ENCODE assay signal across 23 cellular contexts in genomic region chr5:55758714-55759113, GRCh38. TPM values are rescaled to one million over a fixed set of nuclear protein-coding genes. Genes with fewer than 3 reads are reported as not detected.
DNase-seq lines count a peak whose midpoint lies in the region; ATAC-seq, FAIRE-seq and TF ChIP-seq lines count a peak whose summit lies in the region.
"Had no signal": no experiment of that assay in that cellular context is flagged by ENCODE, and none has a peak within 500 bp of the region (broad histone marks: within the 10 kb centered on the region; RNA-seq: fewer than 3 reads in every experiment).

No MANE protein-coding gene starts in this region.

- BruUV-seq in Calu3 (replicated peaks; lab: Mats Ljungman, UMichigan) = no TSS peak

- TF ChIP-seq POLR2A in A549 (IDR thresholded peaks at IDR 0.05; ENCODE audit: low read length) = no peak

- no peak for ATAC-seq in activated T-cell treated with anti-CD3 and anti-CD28 coated beads, Interleukin-2, amount 50 U/mL, for 4 hours
- no peak for ATAC-seq in A549
- ATAC-seq: GM12878, Right ventricle myocardium inferior had no signal

- WGBS in A549 (ENCODE audit: missing lambda C conversion rate) = 82% methylated on average over 2 of the region's 2 CpGs

- no peak for TF ChIP-seq EP300 in A549 (IDR thresholded peaks at IDR 0.05)

- H3K4me3 ChIP-seq in A549 (no peak overlapping the region), foreskin fibroblast (ENCODE audit: low read depth in 1 of 2, low read length in 2 of 2) (no peak overlapping the region)
- H3K4me3 ChIP-seq: BLaER1 treated with 17β-estradiol and CSF1 and Interleukin-3, amounts not matched to agents 10 nM and 100 nM; GM12878 had no signal

- TF ChIP-seq RAD21 in A549 (conservative IDR thresholded peaks at IDR 0.05 in 1 of 2, IDR thresholded peaks at IDR 0.05 in 1 of 2) = no peak

- H3K36me3 Mint-ChIP-seq in activated T-cell treated with anti-CD3 and anti-CD28 coated beads, Interleukin-2, amount 50 U/mL, for 24 hours (ENCODE audit: low read depth) = no peaks in the 10 kb centered on the region
- no peaks in the 10 kb centered on the region for H3K36me3 Mint-ChIP-seq in activated T-cell treated with anti-CD3 and anti-CD28 coated beads, Interleukin-2, amount 50 U/mL, for 4 hours (ENCODE audit: insufficient read depth)
- H3K36me3 Mint-ChIP-seq in Calu3 (ENCODE audit: insufficient read depth, unreplicated experiment) = no peaks in the 10 kb centered on the region
- peaks cover 13% of the 10 kb centered on the region for H3K36me3 Mint-ChIP-seq in activated T-helper 2 cell treated with anti-CD3 and anti-CD28 coated beads, Interferon-gamma antibody, Interleukin-2, Interleukin-4, amounts not matched to agents 10 μg/mL and 5 μg/mL and 100 μg/mL, durations not matched to agents 14 hours and 24 hours and 36 hours (ENCODE audit: low read depth)
- H3K36me3 Mint-ChIP-seq: CD4-positive, alpha-beta memory T cell had no signal

- peaks cover 12% of the 10 kb centered on the region; the same call in 2 of the 3 replicates for H3K4me1 ChIP-seq in A549
- H3K4me1 ChIP-seq: BLaER1 treated with 17β-estradiol and CSF1 and Interleukin-3, amounts not matched to agents 10 nM and 100 nM; Caco-2 had no signal

- peak overlapping the region; percentile 93 for H3K27ac Mint-ChIP-seq in activated T-cell treated with anti-CD3 and anti-CD28 coated beads, Interleukin-2, amount 50 U/mL, for 24 hours
- H3K27ac Mint-ChIP-seq in Calu3 (ENCODE audit: unreplicated experiment) = peak overlapping the region; percentile 61
- peak overlapping the region; percentile 68 for H3K27ac Mint-ChIP-seq in activated T-helper 2 cell treated with anti-CD3 and anti-CD28 coated beads, Interferon-gamma antibody, Interleukin-2, Interleukin-4, amounts not matched to agents 10 μg/mL and 5 μg/mL and 100 μg/mL, durations not matched to agents 14 hours and 24 hours and 36 hours
- H3K27ac Mint-ChIP-seq: CD4-positive, alpha-beta memory T cell had no signal

- FAIRE-seq in A549 (lab: Jason Lieb, UNC) (no peak), HTR-8/SVneo (lab: Jason Lieb, UNC) (no peak)
- FAIRE-seq: GM12878, H54 had no signal

- no peaks in the 10 kb centered on the region for H3K9me3 Mint-ChIP-seq in activated T-cell treated with anti-CD3 and anti-CD28 coated beads, Interleukin-2, amount 50 U/mL, for 24 hours
- H3K9me3 Mint-ChIP-seq in activated T-cell treated with anti-CD3 and anti-CD28 coated beads, Interleukin-2, amount 50 U/mL, for 4 hours = no peaks in the 10 kb centered on the region
- H3K9me3 Mint-ChIP-seq in Calu3 (ENCODE audit: low read depth, unreplicated experiment) = no peaks in the 10 kb centered on the region
- peaks cover 10% of the 10 kb centered on the region for H3K9me3 Mint-ChIP-seq in activated T-helper 2 cell treated with anti-CD3 and anti-CD28 coated beads, Interferon-gamma antibody, Interleukin-2, Interleukin-4, amounts not matched to agents 10 μg/mL and 5 μg/mL and 100 μg/mL, durations not matched to agents 14 hours and 24 hours and 36 hours

- peaks cover 22% of the 10 kb centered on the region for H3K4me1 Mint-ChIP-seq in activated T-cell treated with anti-CD3 and anti-CD28 coated beads, Interleukin-2, amount 50 U/mL, for 24 hours (ENCODE audit: low read depth)
- peaks cover 10% of the 10 kb centered on the region for H3K4me1 Mint-ChIP-seq in activated T-cell treated with anti-CD3 and anti-CD28 coated beads, Interleukin-2, amount 50 U/mL, for 4 hours (ENCODE audit: low read depth)
- H3K4me1 Mint-ChIP-seq in Calu3 (ENCODE audit: low read depth, unreplicated experiment) = peaks cover 16% of the 10 kb centered on the region
- H3K4me1 Mint-ChIP-seq in activated T-helper 2 cell treated with anti-CD3 and anti-CD28 coated beads, Interferon-gamma antibody, Interleukin-2, Interleukin-4, amounts not matched to agents 10 μg/mL and 5 μg/mL and 100 μg/mL, durations not matched to agents 14 hours and 24 hours and 36 hours (ENCODE audit: low read depth) = peaks cover 30% of the 10 kb centered on the region

- H3K4me2 ChIP-seq in A549 = peak overlapping the region; percentile 22; the same call in 2 of the 3 replicates
- H3K4me2 ChIP-seq: BLaER1 treated with 17β-estradiol and CSF1 and Interleukin-3, amounts not matched to agents 10 nM and 100 nM had no signal

- CTCF ChIA-PET in A549 (lab: Yijun Ruan, JAX) = interaction anchor here (0.7 to 1.2 kb wide), 2 partner anchors 130 to 162 kb away, joined by 3 to 6 read pairs; no protein-coding TSS in a partner anchor
- CTCF ChIA-PET in Calu3 (lab: Charles Lee) = interaction anchor here (0.6 to 0.7 kb wide), 3 partner anchors 14 to 1185 kb away, joined by 3 to 4 read pairs (median 3); no protein-coding TSS in a partner anchor

- no peak for TF ChIP-seq CTCF in A549 (IDR thresholded peaks at IDR 0.05)
- TF ChIP-seq CTCF in Calu3 (IDR thresholded peaks at IDR 0.05; ENCODE audit: unreplicated experiment) = no peak
- TF ChIP-seq CTCF in foreskin fibroblast (IDR thresholded peaks at IDR 0.05; ENCODE audit: low read depth, low read length) = no peak

- intact Hi-C loops in Calu3 (cut with micrococcal nuclease; ENCODE audit: unreplicated experiment) = no loop called here
- intact Hi-C loops in activated T-helper 2 cell treated with anti-CD3 and anti-CD28 coated beads, Interferon-gamma antibody, Interleukin-2, Interleukin-4, amounts not matched to agents 10 μg/mL and 5 μg/mL and 100 μg/mL, durations not matched to agents 14 hours and 24 hours and 36 hours (cut with micrococcal nuclease) = no loop called here

- no peak for DNase-seq in activated T-cell treated with anti-CD3 and anti-CD28 coated beads, Interleukin-2, amount 50 U/mL, for 24 hours
- DNase-seq in activated T-cell treated with anti-CD3 and anti-CD28 coated beads, Interleukin-2, amount 50 U/mL, for 4 hours = no peak
- DNase-seq in A549 (ENCODE audit: low read depth in 1 of 2, low spot score in 1 of 2) (no peak), Calu3 (no peak), HTR-8/SVneo (ENCODE audit: insufficient read length, low spot score) (no peak), foreskin fibroblast (no peak)
- DNase-seq in activated T-helper 2 cell treated with anti-CD3 and anti-CD28 coated beads, Interferon-gamma antibody, Interleukin-2, Interleukin-4, amounts not matched to agents 10 μg/mL and 5 μg/mL and 100 μg/mL, durations not matched to agents 14 hours and 24 hours and 36 hours (ENCODE audit: low spot score) = no peak
- DNase-seq: ACHN; Caco-2; CD4-positive, alpha-beta memory T cell; DND-41; Kasumi-1; NCI-H1694; NCI-H2081 treated with DMSO at 0.1 percent for 48 hours; NCI-H2171 treated with DMSO at 0.1 percent for 48 hours; NCI-H524 treated with DMSO at 0.1 percent for 48 hours; NCI-H82 had no signal

- POLR2A ChIA-PET in A549 (lab: Yijun Ruan, JAX) = interaction anchor here (0.7 kb wide), 1 partner anchor 55 kb away, joined by 3 read pairs; no protein-coding TSS in a partner anchor

- no peak overlapping the region for H3K27ac ChIP-seq in A549
- H3K27ac ChIP-seq: BLaER1 treated with 17β-estradiol and CSF1 and Interleukin-3, amounts not matched to agents 10 nM and 100 nM had no signal

- H3K4me3 Mint-ChIP-seq in activated T-cell treated with anti-CD3 and anti-CD28 coated beads, Interleukin-2, amount 50 U/mL, for 24 hours = peak overlapping the region; percentile 59
- H3K4me3 Mint-ChIP-seq in activated T-cell treated with anti-CD3 and anti-CD28 coated beads, Interleukin-2, amount 50 U/mL, for 4 hours = no peak overlapping the region
- peak overlapping the region; percentile 15 for H3K4me3 Mint-ChIP-seq in Calu3 (ENCODE audit: low read depth, unreplicated experiment)
- H3K4me3 Mint-ChIP-seq in activated T-helper 2 cell treated with anti-CD3 and anti-CD28 coated beads, Interferon-gamma antibody, Interleukin-2, Interleukin-4, amounts not matched to agents 10 μg/mL and 5 μg/mL and 100 μg/mL, durations not matched to agents 14 hours and 24 hours and 36 hours (ENCODE audit: low read depth) = peak overlapping the region; percentile 51
- H3K4me3 Mint-ChIP-seq: CD4-positive, alpha-beta memory T cell had no signal

- H3K27me3 Mint-ChIP-seq in activated T-cell treated with anti-CD3 and anti-CD28 coated beads, Interleukin-2, amount 50 U/mL, for 24 hours = peaks cover 23% of the 10 kb centered on the region
- peaks cover 9% of the 10 kb centered on the region for H3K27me3 Mint-ChIP-seq in activated T-cell treated with anti-CD3 and anti-CD28 coated beads, Interleukin-2, amount 50 U/mL, for 4 hours (ENCODE audit: low read depth)
- no peaks in the 10 kb centered on the region for H3K27me3 Mint-ChIP-seq in Calu3 (ENCODE audit: unreplicated experiment)
- H3K27me3 Mint-ChIP-seq in activated T-helper 2 cell treated with anti-CD3 and anti-CD28 coated beads, Interferon-gamma antibody, Interleukin-2, Interleukin-4, amounts not matched to agents 10 μg/mL and 5 μg/mL and 100 μg/mL, durations not matched to agents 14 hours and 24 hours and 36 hours (ENCODE audit: low read depth) = no peaks in the 10 kb centered on the region

- no peaks in the 10 kb centered on the region for H3K9me3 ChIP-seq in A549
- H3K9me3 ChIP-seq: BLaER1 treated with 17β-estradiol and CSF1 and Interleukin-3, amounts not matched to agents 10 nM and 100 nM; Caco-2 had no signal

RNA-seq across cellular contexts. Expression of gene DDX4, which starts 20.9 kb away (rescaled TPM):
- total RNA-seq in activated T-cell treated with anti-CD3 and anti-CD28 coated beads, Interleukin-2, amount 50 U/mL, for 4 hours = under 1 TPM; 0.41 to 0.79 (median 0.48) TPM
- polyA plus RNA-seq in A549 (2011; rRNA removed) (0.09 TPM in 2 replicates), A549 (2017; fragmentation: RNase III; extraction: RNeasy Plus Mini Kit Qiagen cat#74134 plus additional on column Dnase treatment) (0.08 TPM in 1 of 3 replicates, not detected in the others)
- polyA plus RNA-seq in A549 (2012; cell fraction: cytosol; rRNA removed) = not detected in 2 replicates
- 0.02 TPM in 1 of 2 replicates, not detected in the other for polyA plus RNA-seq in A549 (2012; cell fraction: nucleus; rRNA removed)
- polyA minus RNA-seq in A549 (2011; rRNA and poly(A)+ RNA removed) = not detected in 2 replicates
- total RNA-seq in Calu3 (2022) = not detected in 2 replicates
- total RNA-seq in activated T-helper 2 cell treated with anti-CD3 and anti-CD28 coated beads, Interferon-gamma antibody, Interleukin-2, Interleukin-4, amounts not matched to agents 10 μg/mL and 5 μg/mL and 100 μg/mL, durations not matched to agents 14 hours and 24 hours and 36 hours = 0.09 TPM in 1 of 2 replicates, not detected in the other
- total RNA-seq: Caco-2; CD4-positive, alpha-beta memory T cell; MCF 10A; OCI-LY7; Right ventricle myocardium inferior had no signal
- polyA plus RNA-seq: CD4-positive, alpha-beta memory T cell had no signal

RNA-seq across cellular contexts. Expression of gene SLC38A9, which starts 46.6 kb away (rescaled TPM):
- total RNA-seq in activated T-cell treated with anti-CD3 and anti-CD28 coated beads, Interleukin-2, amount 50 U/mL, for 4 hours = 10 to 100 TPM; 14.9 to 19.6 (median 15.1) TPM
- polyA plus RNA-seq in A549 (2011; rRNA removed) = 37.3 and 43.5 TPM in 2 replicates
- polyA plus RNA-seq in A549 (2012; cell fraction: cytosol; rRNA removed) = 5.6 and 7.5 TPM in 2 replicates
- 8.2 and 9.8 TPM in 2 replicates for polyA plus RNA-seq in A549 (2012; cell fraction: nucleus; rRNA removed)
- 20.0 to 25.5 TPM (median 22.8 TPM) in 3 replicates for polyA plus RNA-seq in A549 (2017; fragmentation: RNase III; extraction: RNeasy Plus Mini Kit Qiagen cat#74134 plus additional on column Dnase treatment)
- 22.0 and 28.7 TPM in 2 replicates for polyA minus RNA-seq in A549 (2011; rRNA and poly(A)+ RNA removed)
- total RNA-seq in Calu3 (2022) = 30.3 and 30.5 TPM in 2 replicates
- total RNA-seq in activated T-helper 2 cell treated with anti-CD3 and anti-CD28 coated beads, Interferon-gamma antibody, Interleukin-2, Interleukin-4, amounts not matched to agents 10 μg/mL and 5 μg/mL and 100 μg/mL, durations not matched to agents 14 hours and 24 hours and 36 hours = 19.3 and 22.2 TPM in 2 replicates
